Comparison of ENCODE assay signal across 2 cellular contexts in genomic region chr17:44232061-44232460, GRCh38.
TF ChIP-seq lines count a peak whose summit lies in the region.

No MANE protein-coding gene starts in this region.

TF ChIP-seq in HEK293, 187 proteins besides CTCF, POLR2A, EP300 and RAD21:
- TF ChIP-seq ZNF174 (tag by site-specific recombination; IDR thresholded peaks at IDR 0.05): no peak
- TF ChIP-seq GLIS1 (tag by site-specific recombination; IDR thresholded peaks at IDR 0.05): no peak
- no peak for TF ChIP-seq ZNF23 (tag by site-specific recombination; IDR thresholded peaks at IDR 0.05; ENCODE audit: borderline replicate concordance)
- TF ChIP-seq ZNF558 (tag by site-specific recombination; IDR thresholded peaks at IDR 0.05): peak; percentile 50; the same call in 1 of the 2 replicates
- TF ChIP-seq AEBP2 (tag by site-specific recombination; IDR thresholded peaks at IDR 0.05; ENCODE audit: borderline replicate concordance): no peak
TF ChIP-seq in HEK293: peak in this region for 1.

TF ChIP-seq in HepG2, 621 proteins besides CTCF, POLR2A, EP300 and RAD21:
- TF ChIP-seq ZNF460 (CRISPR knock-in tag; IDR thresholded peaks at IDR 0.05; ENCODE audit: borderline replicate concordance) (peak; percentile 87), KAT2B (IDR thresholded peaks at IDR 0.05; ENCODE audit: borderline replicate concordance, low read depth, low read length) (peak; percentile 97), ZNF281 (CRISPR knock-in tag; IDR thresholded peaks at IDR 0.05; ENCODE audit: borderline replicate concordance) (no peak), ZNF362 (CRISPR knock-in tag; IDR thresholded peaks at IDR 0.05; ENCODE audit: borderline replicate concordance) (peak; percentile 17; the same call in 1 of the 2 replicates), MAFG (CRISPR knock-in tag; IDR thresholded peaks at IDR 0.05) (no peak), KMT2B (CRISPR knock-in tag; IDR thresholded peaks at IDR 0.05) (no peak), ATF4 (CRISPR knock-in tag; IDR thresholded peaks at IDR 0.05) (no peak), TRAFD1 (CRISPR knock-in tag; IDR thresholded peaks at IDR 0.05; ENCODE audit: borderline replicate concordance) (no peak), CREM (IDR thresholded peaks at IDR 0.05) (no peak), CREM (CRISPR knock-in tag; IDR thresholded peaks at IDR 0.05) (no peak), FOSL2 (CRISPR knock-in tag; IDR thresholded peaks at IDR 0.05) (peak; percentile 56), AKAP8 (CRISPR knock-in tag; IDR thresholded peaks at IDR 0.05) (no peak), ZNF816 (CRISPR knock-in tag; IDR thresholded peaks at IDR 0.05; ENCODE audit: borderline replicate concordance) (no peak), ZBTB33 (CRISPR knock-in tag; IDR thresholded peaks at IDR 0.05) (no peak), CSRNP2 (CRISPR knock-in tag; conservative IDR thresholded peaks at IDR 0.05; ENCODE audit: low read depth) (no peak), AHR (CRISPR knock-in tag; IDR thresholded peaks at IDR 0.05) (no peak), E2F1 (CRISPR knock-in tag; IDR thresholded peaks at IDR 0.05) (no peak), EED (CRISPR knock-in tag; IDR thresholded peaks at IDR 0.05) (no peak), CBFB (CRISPR knock-in tag; IDR thresholded peaks at IDR 0.05) (no peak), SMAD3 (CRISPR knock-in tag; IDR thresholded peaks at IDR 0.05) (no peak), ZIK1 (CRISPR knock-in tag; IDR thresholded peaks at IDR 0.05; ENCODE audit: borderline replicate concordance, low read depth) (no peak)
